ENCODE assay signal across 8 cellular contexts in the genomic region with DNA sequence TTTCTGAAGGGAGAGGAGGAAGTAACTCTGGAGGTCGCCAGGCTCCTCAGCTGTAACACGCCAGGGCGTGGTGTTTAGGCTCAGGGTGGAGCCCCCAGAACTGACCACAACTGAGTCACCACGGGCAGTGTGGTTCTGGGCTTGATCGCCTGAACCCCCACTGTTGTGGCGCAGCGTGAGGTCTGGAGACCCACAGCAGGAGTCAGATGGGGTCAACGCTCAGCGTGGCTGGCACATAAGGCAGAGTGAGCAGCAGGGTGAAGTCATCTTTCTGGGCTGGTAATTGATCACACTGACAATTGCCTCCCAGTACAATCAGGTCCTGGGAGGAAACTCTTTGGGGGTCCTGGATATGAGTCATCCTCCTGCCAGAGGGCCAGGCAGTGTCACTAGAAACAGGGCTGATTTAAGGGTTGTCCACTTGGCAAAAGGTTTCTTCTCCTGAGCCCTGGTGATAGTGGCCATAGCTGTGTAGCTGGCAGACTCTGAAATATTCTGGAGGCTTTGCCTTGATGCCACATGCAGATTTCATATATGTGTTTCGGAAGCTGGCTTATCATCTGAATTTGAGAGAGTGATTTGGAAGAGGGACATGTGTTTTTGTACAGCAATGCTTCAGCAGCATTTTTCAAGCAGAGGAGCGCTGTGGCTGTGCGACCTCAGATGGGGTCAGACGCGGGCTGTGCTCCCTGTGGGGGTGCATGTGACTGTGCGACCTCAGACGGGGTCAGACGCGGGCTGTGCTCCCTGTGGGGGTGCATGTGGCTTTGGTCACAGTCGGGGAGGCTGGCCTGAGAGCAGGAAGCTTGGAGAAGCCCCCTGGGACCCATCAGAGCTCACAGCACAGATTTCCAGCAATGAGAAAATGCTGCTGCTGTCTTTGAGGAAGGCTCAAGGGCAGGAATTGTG. TPM values are rescaled to one million over a fixed set of nuclear protein-coding genes. Genes with fewer than 3 reads are reported as not detected.
DNase-seq lines count a peak whose midpoint lies in the region; ATAC-seq and TF ChIP-seq lines count a peak whose summit lies in the region.

No MANE protein-coding gene starts in this region.

- no peaks in the 10 kb centered on the region for H3K9me3 ChIP-seq in BE2C
- no peaks in the 10 kb centered on the region for H3K9me3 ChIP-seq in mesenchymal stem cell (ENCODE audit: control insufficient read depth, low read length)

- no peak overlapping the region for H3K14ac ChIP-seq in mesenchymal stem cell (ENCODE audit: low read length in 2 of 2)

- H3K27ac ChIP-seq in brain microvascular endothelial cell (peak overlapping the region; percentile 96), mesenchymal stem cell (ENCODE audit: low read length, poor library complexity, severe bottlenecking) (peak overlapping the region; percentile 94)

- H3K9ac ChIP-seq in mesenchymal stem cell (ENCODE audit: low read length), result peak overlapping the region; percentile 87

- DNase-seq in BE2C (peak; percentile 70), H7 (peak; percentile 44), SK-MEL-5 (ENCODE audit: low read depth, low spot score) (peak; percentile 63), brain microvascular endothelial cell (peak; percentile 91), mesenchymal stem cell (peak; percentile 97), GM13977 (ENCODE audit: low spot score) (no peak), HPDE6-E6E7 (ENCODE audit: extremely low spot score) (no peak)

- H3K4me3 ChIP-seq in BE2C (ENCODE audit: low read depth, low read length), result peak overlapping the region; percentile 37
- no peak overlapping the region for H3K4me3 ChIP-seq in H7 (ENCODE audit: insufficient read depth, low read depth, low read length)
- no peak overlapping the region for H3K4me3 ChIP-seq in brain microvascular endothelial cell (ENCODE audit: low read depth, low read length)
- H3K4me3 ChIP-seq in mesenchymal stem cell (ENCODE audit: insufficient read depth in 1 of 2, low read depth in 1 of 2, low read length in 2 of 2), result no peak overlapping the region

- H2BK120ac ChIP-seq in mesenchymal stem cell (ENCODE audit: low read depth, low read length), result peak overlapping the region; percentile 54

- no peaks in the 10 kb centered on the region for H3K36me3 ChIP-seq in BE2C
- no peaks in the 10 kb centered on the region for H3K36me3 ChIP-seq in H7 (replicated peaks; ENCODE audit: control insufficient read depth, insufficient read depth, low read length)
- H3K36me3 ChIP-seq in brain microvascular endothelial cell (replicated peaks), result peaks cover 62% of the 10 kb centered on the region
- peaks cover 39% of the 10 kb centered on the region in 2 experiments for H3K36me3 ChIP-seq in mesenchymal stem cell (ENCODE audit: control insufficient read depth in 1 of 2, insufficient read depth in 2 of 2, low read depth in 1 of 2, low read length in 2 of 2)

- H4K8ac ChIP-seq in mesenchymal stem cell (ENCODE audit: low read length), result peak overlapping the region; percentile 92

- in situ Hi-C loops in SK-MEL-5 (cut with HindIII; ENCODE audit: low pct_unique_long_range_greater_than_20kb, low sequenced_read_pairs), result no loop called here
- in situ Hi-C loops in brain microvascular endothelial cell (cut with HindIII; ENCODE audit: low pct_ligation_motif_present, low sequenced_read_pairs), result no loop called here
- in situ Hi-C loops in GM13977 (cut with MboI; ENCODE audit: low pct_unique_long_range_greater_than_20kb, low sequenced_read_pairs, unreplicated experiment), result no loop called here

- ATAC-seq in HG03097 (IDR thresholded peaks at IDR 0.05; ENCODE audit: low FRiP score, unreplicated experiment), result no peak

- 4% methylated on average over 19 of the region's 19 CpGs for WGBS in mesenchymal stem cell

- peak overlapping the region; percentile 19 for H3K4me2 ChIP-seq in mesenchymal stem cell (ENCODE audit: low read length, poor library complexity, severe bottlenecking)

- peak overlapping the region; percentile 99 for H2AK5ac ChIP-seq in mesenchymal stem cell (ENCODE audit: low read length, severe bottlenecking)

- peak overlapping the region; percentile 94 to 96 for H3K18ac ChIP-seq in mesenchymal stem cell (ENCODE audit: low read depth in 1 of 2, low read length in 2 of 2)

- peak overlapping the region; percentile 96 for H4K91ac ChIP-seq in mesenchymal stem cell (ENCODE audit: low read length)

- H3K4me1 ChIP-seq in BE2C (peaks cover 36% of the 10 kb centered on the region), mesenchymal stem cell (ENCODE audit: control insufficient read depth, insufficient read depth, low read depth, low read length) (peaks cover 50% of the 10 kb centered on the region)

- peak overlapping the region; percentile 56 for H2BK15ac ChIP-seq in mesenchymal stem cell (ENCODE audit: low read depth, poor library complexity, severe bottlenecking)

- H2BK5ac ChIP-seq in mesenchymal stem cell (ENCODE audit: low read depth, low read length, poor library complexity, severe bottlenecking), result peak overlapping the region; percentile 69

- TF ChIP-seq CTCF in BE2C (IDR thresholded peaks at IDR 0.05; ENCODE audit: low read depth, low read length) (no peak), brain microvascular endothelial cell (IDR thresholded peaks at IDR 0.05; ENCODE audit: low read depth, low read length, missing control alignments) (no peak), GM13977 (IDR thresholded peaks at IDR 0.05; ENCODE audit: extremely low read depth, insufficient read depth, missing control alignments) (no peak)

- H3K79me1 ChIP-seq in mesenchymal stem cell (replicated peaks; ENCODE audit: low read length, poor library complexity, severe bottlenecking), result peaks cover 15% of the 10 kb centered on the region

- H2BK12ac ChIP-seq in mesenchymal stem cell (ENCODE audit: low read length in 2 of 2), result peak overlapping the region; percentile 87 to 99

- H3K4ac ChIP-seq in mesenchymal stem cell (ENCODE audit: low read depth in 1 of 2, low read length in 2 of 2), result peak overlapping the region; percentile 86 to 95

- H3K23ac ChIP-seq in mesenchymal stem cell (ENCODE audit: low read length in 2 of 2), result peak overlapping the region in 1 of 2 experiments; percentile 35

- H2AFZ ChIP-seq in mesenchymal stem cell (ENCODE audit: low read depth, low read length), result no peak overlapping the region

- H3K27me3 ChIP-seq in BE2C, result no peaks in the 10 kb centered on the region
- no peaks in the 10 kb centered on the region for H3K27me3 ChIP-seq in H7 (ENCODE audit: control insufficient read depth, insufficient read depth, low read length)
- no peaks in the 10 kb centered on the region for H3K27me3 ChIP-seq in brain microvascular endothelial cell (replicated peaks)
- H3K27me3 ChIP-seq in mesenchymal stem cell (ENCODE audit: control insufficient read depth in 1 of 2, insufficient read depth in 1 of 2, low read length in 2 of 2), result no peaks in the 10 kb centered on the region

RNA-seq across cellular contexts. Expression of gene SYNJ2, which starts 50.0 kb away (rescaled TPM):
- polyA plus RNA-seq in BE2C (2012; ENCODE audit: insufficient read depth, insufficient read length, low read depth), result 9.9 TPM
- 10.7 and 15.0 TPM in 2 replicates for total RNA-seq in H7 (2014; rRNA removed; shearing (Covaris generic))
- 3.9 TPM in 2 replicates for total RNA-seq in SK-MEL-5 (2014; rRNA removed; shearing (Covaris generic))
- 6.8 and 7.1 TPM in 2 replicates for polyA plus RNA-seq in SK-MEL-5 (2015; cell fraction: cytosol; rRNA removed)
- 7.3 and 7.4 TPM in 2 replicates for polyA plus RNA-seq in SK-MEL-5 (2015; cell fraction: nucleus; rRNA removed)
- 14.0 TPM for polyA plus RNA-seq in mesenchymal stem cell (2013, experiment 1 of 2)
- 12.9 TPM for polyA plus RNA-seq in mesenchymal stem cell (2013, experiment 2 of 2)

Comparison
In these comparisons a context has a peak if more than half of its experiments do, and no peak if none do; other contexts are left out.
1. DNase-seq: peak in BE2C (single experiment), H7 (single experiment), SK-MEL-5 (single experiment), brain microvascular endothelial cell (single experiment) and mesenchymal stem cell (single experiment); none in GM13977 (single experiment) and HPDE6-E6E7 (single experiment).